In genomic region chr16:70470141-70470926, GRCh38 we compare ENCODE assay signal across 18 cellular contexts. TPM values are rescaled to one million over a fixed set of nuclear protein-coding genes. Genes with fewer than 3 reads are reported as not detected.
A peak's percentile ranks its signal among the peaks of the same experiment; 100 is the strongest.
DNase-seq lines count a peak whose midpoint lies in the region; ATAC-seq and TF ChIP-seq lines count a peak whose summit lies in the region.
"Had no signal": no experiment of that assay in that cellular context is flagged by ENCODE, and none has a peak within 500 bp of the region (broad histone marks: within the 10 kb centered on the region; RNA-seq: fewer than 3 reads in every experiment).

No MANE protein-coding gene starts in this region.

- H3K36me3 ChIP-seq in RWPE2 (ENCODE audit: low read depth): no peaks in the 10 kb centered on the region

- H3K4me1 ChIP-seq in RWPE2 (ENCODE audit: insufficient read depth, poor library complexity, severe bottlenecking): no peaks in the 10 kb centered on the region

- H3K27ac Mint-ChIP-seq in activated CD8-positive, alpha-beta T cell treated with anti-CD3 and anti-CD28 coated beads for 36 hours: peak overlapping the region; percentile 12
- H3K27ac Mint-ChIP-seq in activated CD8-positive, alpha-beta T cell treated with anti-CD3 and anti-CD28 coated beads, Interleukin-2, amount 10 ng/mL, durations not matched to agents 7 days and 5 days: no peak overlapping the region
- H3K27ac Mint-ChIP-seq: HFFc6, IgD-negative memory B cell had no signal

- H3K36me3 Mint-ChIP-seq in activated CD8-positive, alpha-beta T cell treated with anti-CD3 and anti-CD28 coated beads for 36 hours (ENCODE audit: low read depth): no peaks in the 10 kb centered on the region
- H3K36me3 Mint-ChIP-seq in activated CD8-positive, alpha-beta T cell treated with anti-CD3 and anti-CD28 coated beads, Interleukin-2, amount 10 ng/mL, durations not matched to agents 7 days and 5 days (ENCODE audit: low read depth): no peaks in the 10 kb centered on the region
- H3K36me3 Mint-ChIP-seq: IgD-negative memory B cell had no signal

- H3K27me3 Mint-ChIP-seq in activated CD8-positive, alpha-beta T cell treated with anti-CD3 and anti-CD28 coated beads for 36 hours: no peaks in the 10 kb centered on the region
- no peaks in the 10 kb centered on the region for H3K27me3 Mint-ChIP-seq in activated CD8-positive, alpha-beta T cell treated with anti-CD3 and anti-CD28 coated beads, Interleukin-2, amount 10 ng/mL, durations not matched to agents 7 days and 5 days (ENCODE audit: low read depth)
- H3K27me3 Mint-ChIP-seq: IgD-negative memory B cell had no signal

- DNase-seq in activated CD8-positive, alpha-beta T cell treated with anti-CD3 and anti-CD28 coated beads for 36 hours: no peak
- DNase-seq in activated CD8-positive, alpha-beta T cell treated with anti-CD3 and anti-CD28 coated beads, Interleukin-2, amount 10 ng/mL, durations not matched to agents 7 days and 5 days: no peak
- DNase-seq in RWPE2 (ENCODE audit: low spot score): peak; percentile 57
- DNase-seq in islet precursor cell: peak; percentile 46
- no peak for DNase-seq in sciatic nerve (ENCODE audit: low spot score)
- DNase-seq in activated CD4-positive, alpha-beta T cell treated with anti-CD3 and anti-CD28 coated beads, Interleukin-2, amount 50 U/mL, for 4 hours: no peak
- no peak for DNase-seq in dermis blood vessel endothelial cell
- DNase-seq in activated CD4-positive, CD25-positive, alpha-beta regulatory T cell treated with anti-CD3 and anti-CD28 coated beads, Interleukin-2, amount 50 U/mL, for 72 hours: no peak
- DNase-seq: DMS 273 treated with DMSO at 0.1 percent for 48 hours; GF-D8; GOT3; HFFc6; NCI-H1105 treated with DMSO at 0.1 percent for 48 hours; NCI-H187; NCI-H446; NK-92 treated with Interleukin-12 subunit alpha and Interleukin-12 subunit beta, amount 100 ng/mL, for 24 hours had no signal

- no peak overlapping the region for H3K4me3 ChIP-seq in RWPE2 (ENCODE audit: severe bottlenecking)
- H3K4me3 ChIP-seq: BLaER1 treated with 17β-estradiol and CSF1 and Interleukin-3, amounts not matched to agents 10 nM and 100 nM had no signal

- no peak overlapping the region for H3K4me3 Mint-ChIP-seq in activated CD8-positive, alpha-beta T cell treated with anti-CD3 and anti-CD28 coated beads for 36 hours
- no peak overlapping the region for H3K4me3 Mint-ChIP-seq in activated CD8-positive, alpha-beta T cell treated with anti-CD3 and anti-CD28 coated beads, Interleukin-2, amount 10 ng/mL, durations not matched to agents 7 days and 5 days
- H3K4me3 Mint-ChIP-seq: HFFc6, IgD-negative memory B cell had no signal

- CTCF ChIA-PET in activated CD8-positive, alpha-beta T cell treated with anti-CD3 and anti-CD28 coated beads for 36 hours (lab: Charles Lee): no interaction called here
- CTCF ChIA-PET in activated CD8-positive, alpha-beta T cell treated with anti-CD3 and anti-CD28 coated beads, Interleukin-2, amount 10 ng/mL, durations not matched to agents 7 days and 5 days (lab: Charles Lee): interaction anchor here (0.9 kb wide), 1 partner anchor 90 kb away, joined by 3 read pairs; no protein-coding TSS in a partner anchor

- no peak for ATAC-seq in activated CD8-positive, alpha-beta T cell treated with anti-CD3 and anti-CD28 coated beads for 36 hours
- no peak for ATAC-seq in activated CD8-positive, alpha-beta T cell treated with anti-CD3 and anti-CD28 coated beads, Interleukin-2, amount 10 ng/mL, durations not matched to agents 7 days and 5 days
- ATAC-seq in RWPE2 (ENCODE audit: low read depth): no peak; the same call in 2 of the 3 replicates
- ATAC-seq in sciatic nerve: peak; percentile 11

- intact Hi-C loops in activated CD8-positive, alpha-beta T cell treated with anti-CD3 and anti-CD28 coated beads for 36 hours (cut with micrococcal nuclease): no loop called here
- intact Hi-C loops in sciatic nerve (cut with DNase I): no loop called here

- H3K4me1 Mint-ChIP-seq in activated CD8-positive, alpha-beta T cell treated with anti-CD3 and anti-CD28 coated beads for 36 hours (ENCODE audit: low read depth): no peaks in the 10 kb centered on the region
- no peaks in the 10 kb centered on the region for H3K4me1 Mint-ChIP-seq in activated CD8-positive, alpha-beta T cell treated with anti-CD3 and anti-CD28 coated beads, Interleukin-2, amount 10 ng/mL, durations not matched to agents 7 days and 5 days (ENCODE audit: low read depth)
- H3K4me1 Mint-ChIP-seq: IgD-negative memory B cell had no signal

- H3K9me3 Mint-ChIP-seq in activated CD8-positive, alpha-beta T cell treated with anti-CD3 and anti-CD28 coated beads for 36 hours: no peaks in the 10 kb centered on the region
- no peaks in the 10 kb centered on the region for H3K9me3 Mint-ChIP-seq in activated CD8-positive, alpha-beta T cell treated with anti-CD3 and anti-CD28 coated beads, Interleukin-2, amount 10 ng/mL, durations not matched to agents 7 days and 5 days (ENCODE audit: insufficient read depth)
- H3K9me3 Mint-ChIP-seq: HFFc6, IgD-negative memory B cell had no signal

- no peaks in the 10 kb centered on the region for H3K9me3 ChIP-seq in RWPE2 (ENCODE audit: severe bottlenecking)
- H3K9me3 ChIP-seq: BLaER1 treated with 17β-estradiol and CSF1 and Interleukin-3, amounts not matched to agents 10 nM and 100 nM had no signal

- no peaks in the 10 kb centered on the region for H3K27me3 ChIP-seq in RWPE2 (ENCODE audit: insufficient read depth, poor library complexity, severe bottlenecking)

- no peak overlapping the region for H3K27ac ChIP-seq in RWPE2 (ENCODE audit: poor library complexity, severe bottlenecking)
- H3K27ac ChIP-seq: BLaER1 treated with 17β-estradiol and CSF1 and Interleukin-3, amounts not matched to agents 10 nM and 100 nM had no signal

- no peak for TF ChIP-seq CTCF in activated CD8-positive, alpha-beta T cell treated with anti-CD3 and anti-CD28 coated beads for 36 hours (IDR thresholded peaks at IDR 0.05)
- no peak for TF ChIP-seq CTCF in RWPE2 (IDR thresholded peaks at IDR 0.05; ENCODE audit: poor library complexity, severe bottlenecking)

- POLR2A ChIA-PET in activated CD8-positive, alpha-beta T cell treated with anti-CD3 and anti-CD28 coated beads for 36 hours (lab: Charles Lee): interaction anchor here (1.5 kb wide), 1 partner anchor 17 kb away, joined by 4 read pairs; no protein-coding TSS in a partner anchor
- POLR2A ChIA-PET in activated CD8-positive, alpha-beta T cell treated with anti-CD3 and anti-CD28 coated beads, Interleukin-2, amount 10 ng/mL, durations not matched to agents 7 days and 5 days (lab: Charles Lee): interaction anchor here (0.6 kb wide), 1 partner anchor 54 kb away, joined by 5 read pairs; no protein-coding TSS in a partner anchor

RNA-seq across cellular contexts. Expression of gene FCSK, which starts 15.9 kb away (rescaled TPM):
- total RNA-seq in activated CD8-positive, alpha-beta T cell treated with anti-CD3 and anti-CD28 coated beads for 36 hours: 10 to 100 TPM; 11.0 to 11.1 TPM
- 10 to 100 TPM; 17.3 to 18.8 TPM for total RNA-seq in activated CD8-positive, alpha-beta T cell treated with anti-CD3 and anti-CD28 coated beads, Interleukin-2, amount 10 ng/mL, durations not matched to agents 7 days and 5 days
- total RNA-seq in sciatic nerve: 19.7 TPM
- total RNA-seq in dermis blood vessel endothelial cell: 11.2 and 19.9 TPM in 2 replicates

RNA-seq across cellular contexts. Expression of gene ST3GAL2, which starts 31.4 kb away (rescaled TPM):
- 10 to 100 TPM; 13.2 to 19.0 TPM for total RNA-seq in activated CD8-positive, alpha-beta T cell treated with anti-CD3 and anti-CD28 coated beads for 36 hours
- total RNA-seq in activated CD8-positive, alpha-beta T cell treated with anti-CD3 and anti-CD28 coated beads, Interleukin-2, amount 10 ng/mL, durations not matched to agents 7 days and 5 days: 10 to 100 TPM; 34.1 to 39.0 TPM
- 31.1 TPM for total RNA-seq in sciatic nerve
- total RNA-seq in dermis blood vessel endothelial cell: 52.4 and 61.2 TPM in 2 replicates

RNA-seq across cellular contexts. Expression of gene COG4, which starts 53.0 kb away (rescaled TPM):
- total RNA-seq in activated CD8-positive, alpha-beta T cell treated with anti-CD3 and anti-CD28 coated beads for 36 hours: 10 to 100 TPM; 38.0 to 39.0 TPM
- 10 to 100 TPM; 62.1 to 71.3 TPM for total RNA-seq in activated CD8-positive, alpha-beta T cell treated with anti-CD3 and anti-CD28 coated beads, Interleukin-2, amount 10 ng/mL, durations not matched to agents 7 days and 5 days
- 51.0 TPM for total RNA-seq in sciatic nerve
- 93.8 and 98.0 TPM in 2 replicates for total RNA-seq in dermis blood vessel endothelial cell

RNA-seq across cellular contexts. Expression of gene SF3B3, which starts 53.3 kb away (rescaled TPM):
- 100 to 1,000 TPM; 543 to 552 TPM for total RNA-seq in activated CD8-positive, alpha-beta T cell treated with anti-CD3 and anti-CD28 coated beads for 36 hours
- total RNA-seq in activated CD8-positive, alpha-beta T cell treated with anti-CD3 and anti-CD28 coated beads, Interleukin-2, amount 10 ng/mL, durations not matched to agents 7 days and 5 days: 100 to 1,000 TPM; 399 to 420 TPM
- total RNA-seq in sciatic nerve: 207 TPM
- total RNA-seq in dermis blood vessel endothelial cell: 96.3 and 148 TPM in 2 replicates

Comparison
In these comparisons a context has a peak if more than half of its experiments do, and no peak if none do; other contexts are left out.
1. DNase-seq: peak in RWPE2 (single experiment) and islet precursor cell (single experiment); none in activated CD8-positive, alpha-beta T cell treated with anti-CD3 and anti-CD28 coated beads for 36 hours (single experiment), activated CD8-positive, alpha-beta T cell treated with anti-CD3 and anti-CD28 coated beads, Interleukin-2, amount 10 ng/mL, durations not matched to agents 7 days and 5 days (single experiment), sciatic nerve (single experiment), activated CD4-positive, alpha-beta T cell treated with anti-CD3 and anti-CD28 coated beads, Interleukin-2, amount 50 U/mL, for 4 hours (0 of 2), dermis blood vessel endothelial cell (single experiment) and activated CD4-positive, CD25-positive, alpha-beta regulatory T cell treated with anti-CD3 and anti-CD28 coated beads, Interleukin-2, amount 50 U/mL, for 72 hours (single experiment).